ENCODE assay signal across 11 cellular contexts in genomic region chr1:69263982-69264381, GRCh38.
DNase-seq lines count a peak whose midpoint lies in the region; ATAC-seq and TF ChIP-seq lines count a peak whose summit lies in the region.
"Had no signal": no experiment of that assay in that cellular context is flagged by ENCODE, and none has a peak within 500 bp of the region (broad histone marks: within the 10 kb centered on the region; RNA-seq: fewer than 3 reads in every experiment).

No MANE protein-coding gene starts in this region.

- H3K9me3 ChIP-seq in HEK293 (ENCODE audit: control insufficient read depth, insufficient read depth, low read depth, low read length), result no peaks in the 10 kb centered on the region

- ATAC-seq in sciatic nerve (peak; percentile 82), T-cell (replicated peaks in 1 of 4) (no peak), esophagus mucosa (no peak)

- H3K9me3 Mint-ChIP-seq in T-cell, result peaks cover 7% of the 10 kb centered on the region in 3 donors

- no peak for TF ChIP-seq CTCF in HEK293 (tag by site-specific recombination; IDR thresholded peaks at IDR 0.05)

- H3K27ac Mint-ChIP-seq in T-cell, result no peak overlapping the region
- H3K27ac Mint-ChIP-seq: IgD-negative memory B cell had no signal

- no peaks in the 10 kb centered on the region for H3K27me3 Mint-ChIP-seq in T-cell
- H3K27me3 Mint-ChIP-seq: IgD-negative memory B cell had no signal

- no peaks in the 10 kb centered on the region for H3K36me3 ChIP-seq in HEK293 (ENCODE audit: control insufficient read depth in 2 of 2, insufficient read depth in 1 of 2, low read length in 2 of 2)

- no peaks in the 10 kb centered on the region for H3K36me3 Mint-ChIP-seq in T-cell
- H3K36me3 Mint-ChIP-seq: IgD-negative memory B cell had no signal

- H3K4me1 ChIP-seq in HEK293 (ENCODE audit: control insufficient read depth, insufficient read depth, low read length), result peaks cover 19% of the 10 kb centered on the region

- no peak overlapping the region for H3K4me3 Mint-ChIP-seq in T-cell

- intact Hi-C loops in sciatic nerve (cut with DNase I), result no loop called here

- POLR2A ChIA-PET in HEK293 (lab: Yijun Ruan, JAX), result no interaction called here
- POLR2A ChIA-PET in T-cell (lab: Charles Lee), result no interaction called here

- no peak overlapping the region for H3K4me3 ChIP-seq in HEK293 (ENCODE audit: low read depth, low read length)
- H3K4me3 ChIP-seq: PC-9, skin epidermis had no signal

- peak overlapping the region; percentile 52 for H3K27ac ChIP-seq in HEK293 (ENCODE audit: extremely low read depth, low read depth, low read length)
- H3K27ac ChIP-seq: PC-9, skin epidermis had no signal

- DNase-seq in NCI-H1930 (lab: John Stamatoyannopoulos, UW) (peak; percentile 39 to 86), astrocyte of the hippocampus (ENCODE audit: low read depth, low spot score) (peak; percentile 96), sciatic nerve (ENCODE audit: low spot score) (no peak), UCSD-AML1 (lab: John Stamatoyannopoulos, UW; ENCODE audit: unreplicated experiment) (no peak), T-cell (no peak)
- DNase-seq in activated effector memory CD4-positive, alpha-beta T cell treated with Interleukin-2 at 50 U/mL for 16 hours, result no peak
- DNase-seq: PC-9 had no signal

- H3K4me1 Mint-ChIP-seq in T-cell, result no peaks in the 10 kb centered on the region
- H3K4me1 Mint-ChIP-seq: IgD-negative memory B cell had no signal

- CTCF ChIA-PET in HEK293 (lab: Yijun Ruan, JAX) (interaction anchor here (0.7 to 1.8 kb wide), 3 partner anchors 21 to 474 kb away, joined by 4 to 10 read pairs (median 5); no protein-coding TSS in a partner anchor), T-cell (lab: Charles Lee) (no interaction called here)

TF ChIP-seq in HEK293, 187 proteins besides CTCF, POLR2A, EP300 and RAD21 (continues in another document):
- TF ChIP-seq ZNF645 (tag by site-specific recombination; IDR thresholded peaks at IDR 0.05) (no peak), ZNF280D (tag by site-specific recombination; IDR thresholded peaks at IDR 0.05) (no peak), KLF10 (tag by site-specific recombination; IDR thresholded peaks at IDR 0.05) (no peak), ZNF473 (tag by site-specific recombination; IDR thresholded peaks at IDR 0.05) (no peak), PRDM2 (tag by site-specific recombination; IDR thresholded peaks at IDR 0.05; ENCODE audit: borderline replicate concordance) (no peak), ZNF292 (tag by site-specific recombination; IDR thresholded peaks at IDR 0.05; ENCODE audit: borderline replicate concordance, low read depth) (no peak), ZBTB17 (tag by site-specific recombination; IDR thresholded peaks at IDR 0.05) (peak; percentile 83), ZNF529 (tag by site-specific recombination; IDR thresholded peaks at IDR 0.05; ENCODE audit: insufficient replicate concordance) (no peak), ZNF398 (tag by site-specific recombination; IDR thresholded peaks at IDR 0.05) (no peak), ZNF623 (tag by site-specific recombination; IDR thresholded peaks at IDR 0.05) (no peak), ZNF112 (tag by site-specific recombination; IDR thresholded peaks at IDR 0.05) (no peak), ZFP37 (tag by site-specific recombination; IDR thresholded peaks at IDR 0.05) (no peak), ZEB2 (tag by site-specific recombination; IDR thresholded peaks at IDR 0.05) (peak; percentile 75), ZIC2 (tag by site-specific recombination; IDR thresholded peaks at IDR 0.05) (no peak)

Comparison
In these comparisons a context has a peak if more than half of its experiments do, and no peak if none do; other contexts are left out.
1. DNase-seq: peak in NCI-H1930 (2 of 2) and astrocyte of the hippocampus (single experiment); none in sciatic nerve (single experiment), UCSD-AML1 (single experiment), T-cell (0 of 34) and activated effector memory CD4-positive, alpha-beta T cell treated with Interleukin-2 at 50 U/mL for 16 hours (single experiment).